Comparison of ENCODE assay signal across 15 cellular contexts in genomic region chr3:50167782-50168317, GRCh38. TPM values are rescaled to one million over a fixed set of nuclear protein-coding genes. Genes with fewer than 3 reads are reported as not detected.
DNase-seq lines count a peak whose midpoint lies in the region; ATAC-seq, FAIRE-seq and TF ChIP-seq lines count a peak whose summit lies in the region.
"Had no signal": no experiment of that assay in that cellular context is flagged by ENCODE, and none has a peak within 500 bp of the region (broad histone marks: within the 10 kb centered on the region; RNA-seq: fewer than 3 reads in every experiment).

No MANE protein-coding gene starts in this region.

- no peak overlapping the region for H2BK12ac ChIP-seq in H1 (ENCODE audit: low read depth, low read length)

- ATAC-seq in Right ventricle myocardium superior (ENCODE audit: poor library complexity) (no peak), GM21723 (IDR thresholded peaks at IDR 0.05; ENCODE audit: unreplicated experiment) (no peak)

- H2BK5ac ChIP-seq in H1 (ENCODE audit: low read depth, low read length) = peak overlapping the region; percentile 87; the same call in 1 of the 2 replicates

- H2BK15ac ChIP-seq in H1 (ENCODE audit: low read length) = no peak overlapping the region

- H3K79me2 ChIP-seq in H1 (ENCODE audit: control insufficient read depth in 1 of 2, insufficient read depth in 2 of 2, low read length in 2 of 2) (peaks cover 0 to 20% of the 10 kb centered on the region in 2 experiments; a peak in 2 of 4 replicates), neural progenitor cell (ENCODE audit: low read depth) (peaks cover 12% of the 10 kb centered on the region)

- WGBS in H1 (ENCODE audit: extremely low coverage in 1 of 2, insufficient coverage in 1 of 2, insufficient read length in 1 of 2, insufficient replicate concordance in 2 of 2, low coverage in 1 of 2, low lambda C conversion rate in 2 of 2, missing lambda C conversion rate in 1 of 2), 2 experiments = 90% methylated on average over 7 of the region's 7 CpGs; no CpG with 5 or more reads in 1 of the 2 experiments
- WGBS in urinary bladder = 91% methylated on average over 7 of the region's 7 CpGs

- peaks cover 27% of the 10 kb centered on the region for H3K79me1 ChIP-seq in H1 (ENCODE audit: low read depth, low read length)

- H3K4me1 ChIP-seq in right atrium auricular region (peaks cover 0 to 98% of the 10 kb centered on the region in 2 donors), H1 (replicated peaks in 1 of 4; ENCODE audit: control insufficient read depth in 3 of 4, insufficient read depth in 4 of 4, low read length in 3 of 4) (peaks cover 0 to 28% (median 20%) of the 10 kb centered on the region in 4 experiments; a peak in 6 of 7 replicates), neural progenitor cell (peaks cover 64% of the 10 kb centered on the region), urinary bladder (ENCODE audit: insufficient read depth) (peaks cover 5% of the 10 kb centered on the region)

- H3K4me3 ChIP-seq in right atrium auricular region = no peak overlapping the region
- no peak overlapping the region for H3K4me3 ChIP-seq in H1 (ENCODE audit: extremely low read depth in 1 of 4, insufficient read depth in 2 of 4, low read depth in 3 of 4, low read length in 4 of 4)
- H3K4me3 ChIP-seq in neural progenitor cell = no peak overlapping the region
- no peak overlapping the region for H3K4me3 ChIP-seq in urinary bladder (ENCODE audit: low read depth, low read length)

- no peak overlapping the region for H2AFZ ChIP-seq in H1 (ENCODE audit: low read length)
- H2AFZ ChIP-seq in neural progenitor cell (replicated peaks) = no peak overlapping the region

- H3K36me3 ChIP-seq in right atrium auricular region (no peaks in the 10 kb centered on the region), H1 (ENCODE audit: control insufficient read depth in 2 of 4, insufficient read depth in 4 of 4, low read length in 3 of 4) (peaks cover 0 to 8% (median under 1%) of the 10 kb centered on the region in 4 experiments; a peak in 1 of 8 replicates), neural progenitor cell (no peaks in the 10 kb centered on the region), urinary bladder (ENCODE audit: insufficient read depth) (no peaks in the 10 kb centered on the region)

- H2BK20ac ChIP-seq in H1 (ENCODE audit: low read length) = no peak overlapping the region; the same call in 1 of the 2 replicates

- H2AK5ac ChIP-seq in H1 (ENCODE audit: low read depth, low read length) = no peak overlapping the region

- TF ChIP-seq CTCF in right atrium auricular region (IDR thresholded peaks at IDR 0.05) (no peak), H1 (IDR thresholded peaks at IDR 0.05; ENCODE audit: control extremely low read depth in 1 of 3, insufficient read depth in 1 of 3, low read depth in 1 of 3, low read length in 3 of 3) (no peak), neural progenitor cell (IDR thresholded peaks at IDR 0.05) (no peak)

- POLR2A ChIA-PET in H1 (lab: Charles Lee; ENCODE audit: partially characterized antibody) = interaction anchor here (0.7 to 3.3 kb wide), 5 partner anchors 9 to 47 kb away, joined by 3 to 19 read pairs (median 7); no protein-coding TSS in a partner anchor

- peak overlapping the region; percentile 95 for H3K27ac Mint-ChIP-seq in neural progenitor cell

- H2BK120ac ChIP-seq in H1 (replicated peaks; ENCODE audit: low read depth, low read length) = no peak overlapping the region

- DNase-seq in right atrium auricular region (ENCODE audit: low spot score) = no peak
- DNase-seq in Right ventricle myocardium superior = no peak
- no peak for DNase-seq in H1 (ENCODE audit: low read depth in 1 of 2, low spot score in 2 of 2)
- no peak for DNase-seq in neural progenitor cell (ENCODE audit: low spot score)
- no peak for DNase-seq in NCI-H510A treated with DMSO at 0.1 percent for 48 hours (lab: John Stamatoyannopoulos, UW)
- no peak for DNase-seq in middle frontal gyrus (ENCODE audit: extremely low spot score, low spot score)
- DNase-seq: activated CD4-positive, alpha-beta T cell treated with anti-CD3 and anti-CD28 coated beads for 1 hour; DMS153; islet precursor cell; OCI-M1 had no signal

- peak overlapping the region; percentile 47 to 77 for H3K27ac ChIP-seq in right atrium auricular region
- H3K27ac ChIP-seq in H1 (ENCODE audit: low read depth, low read length) = no peak overlapping the region; the same call in 1 of the 2 replicates
- peak overlapping the region; percentile 57 for H3K27ac ChIP-seq in neural progenitor cell
- peak overlapping the region; percentile 63 for H3K27ac ChIP-seq in urinary bladder (ENCODE audit: low read depth)
- H3K27ac ChIP-seq: HL-60 had no signal

- CTCF ChIA-PET in H1 (lab: Charles Lee; ENCODE audit: partially characterized antibody) = interaction anchor here (0.6 to 25.0 kb wide), 5 partner anchors 23 to 79 kb away, joined by 3 to 299 read pairs (median 7); partner anchors contain the start of gene GNAT1

- H3K9me3 ChIP-seq in right atrium auricular region (no peaks in the 10 kb centered on the region), H1 (ENCODE audit: insufficient read depth in 2 of 2, low read depth in 1 of 2, low read length in 1 of 2) (no peaks in the 10 kb centered on the region), neural progenitor cell (ENCODE audit: low read depth) (no peaks in the 10 kb centered on the region)

- no peak overlapping the region for H3K9ac ChIP-seq in H1 (replicated peaks in 1 of 4; ENCODE audit: extremely low read depth in 1 of 4, low read depth in 3 of 4, low read length in 3 of 4)
- H3K9ac ChIP-seq in neural progenitor cell = no peak overlapping the region

- no peaks in the 10 kb centered on the region for H3K27me3 ChIP-seq in right atrium auricular region
- H3K27me3 ChIP-seq in H1 (replicated peaks in 1 of 4; ENCODE audit: control insufficient read depth in 3 of 4, extremely low read depth in 1 of 4, insufficient read depth in 3 of 4, low read length in 3 of 4) = no peaks in the 10 kb centered on the region
- no peaks in the 10 kb centered on the region for H3K27me3 ChIP-seq in neural progenitor cell

- H3K36me3 Mint-ChIP-seq in neural progenitor cell = no peaks in the 10 kb centered on the region

- no peaks in the 10 kb centered on the region for H3K23me2 ChIP-seq in H1 (ENCODE audit: low read depth, low read length)

- H3K4me3 Mint-ChIP-seq in neural progenitor cell = peak overlapping the region; percentile 67
- H3K4me3 Mint-ChIP-seq: neural crest cell had no signal

- no peaks in the 10 kb centered on the region for H3K9me3 Mint-ChIP-seq in neural progenitor cell
- H3K9me3 Mint-ChIP-seq: neural crest cell had no signal

- H3K4ac ChIP-seq in H1 (replicated peaks; ENCODE audit: insufficient read length, low read depth, low read length) = no peak overlapping the region

- H3K4me2 ChIP-seq in H1 (ENCODE audit: insufficient read depth in 1 of 2, low read depth in 2 of 2, low read length in 2 of 2) = no peak overlapping the region; a peak in 1 of 4 replicates
- H3K4me2 ChIP-seq in neural progenitor cell = peak overlapping the region; percentile 66

- H3K18ac ChIP-seq in H1 (ENCODE audit: extremely low read depth, low read length) = no peak overlapping the region

- H3K14ac ChIP-seq in H1 (ENCODE audit: insufficient read length) = no peak overlapping the region

- no peak for TF ChIP-seq POLR2A in H1 (IDR thresholded peaks at IDR 0.05; ENCODE audit: control extremely low read depth in 1 of 2, low read depth in 2 of 2, low read length in 2 of 2)

- TF ChIP-seq RAD21 in H1 (IDR thresholded peaks at IDR 0.05 in 1 of 2, conservative IDR thresholded peaks at IDR 0.05 in 1 of 2; ENCODE audit: low read depth in 2 of 2, low read length in 2 of 2) = no peak

- peaks cover 10% of the 10 kb centered on the region for H3K27me3 Mint-ChIP-seq in neural progenitor cell (ENCODE audit: insufficient read depth, low read depth)

- no peak for TF ChIP-seq EP300 in H1 (IDR thresholded peaks at IDR 0.05; ENCODE audit: borderline replicate concordance in 1 of 2, low read depth in 2 of 2, low read length in 2 of 2)

- peaks cover 65% of the 10 kb centered on the region for H3K4me1 Mint-ChIP-seq in neural progenitor cell

- H4K8ac ChIP-seq in H1 (ENCODE audit: extremely low read depth, insufficient read depth, low read length) = no peak overlapping the region

- H3F3A ChIP-seq in neural progenitor cell (ENCODE audit: low read depth) = peaks cover 22% of the 10 kb centered on the region

- no peak overlapping the region for H3K56ac ChIP-seq in H1 (replicated peaks; ENCODE audit: insufficient read length, low read depth, low read length)

- H3K23ac ChIP-seq in H1 (ENCODE audit: insufficient read length) = no peak overlapping the region

- H4K20me1 ChIP-seq in H1 (replicated peaks in 1 of 2; ENCODE audit: control insufficient read depth in 1 of 2, insufficient read depth in 2 of 2, low read length in 2 of 2) (peaks cover 6 to 18% of the 10 kb centered on the region in 2 experiments), neural progenitor cell (ENCODE audit: low read depth) (peaks cover 97% of the 10 kb centered on the region)

- H4K5ac ChIP-seq in H1 (ENCODE audit: insufficient read length, low read depth, low read length) = no peak overlapping the region

- intact Hi-C loops in Right ventricle myocardium superior (cut with DNase I) = no loop called here

- H4K91ac ChIP-seq in H1 (replicated peaks; ENCODE audit: insufficient read length, low read length) = no peak overlapping the region

- FAIRE-seq in H1 (lab: Jason Lieb, UNC) = no peak

RNA-seq across cellular contexts. Expression of gene SEMA3F, which starts 12.7 kb away (rescaled TPM):
- 10 to 100 TPM in 1 of 2 donors, 1 to 10 TPM in 1; 6.3 to 18.7 TPM for total RNA-seq in right atrium auricular region
- 10.8 TPM for total RNA-seq in Right ventricle myocardium superior
- 37.0 and 39.6 TPM in 2 replicates for total RNA-seq in H1 (2021; fragmentation: NEBNext Ultra II Directional; extraction: Animal tissue kit (Norgen Biotek cat#: 25700))
- 20.3 and 36.0 TPM in 2 replicates for polyA plus RNA-seq in H1 (2011; rRNA removed)
- polyA plus RNA-seq in H1 (2011; cell fraction: cytosol; rRNA removed) = 21.2 TPM
- polyA plus RNA-seq in H1 (2011; cell fraction: nucleus; rRNA removed) = 58.6 TPM
- polyA plus RNA-seq in H1 (2012, experiment 1 of 2) = 15.9 to 32.4 TPM (median 29.9 TPM) in 4 replicates
- 23.9 TPM for polyA plus RNA-seq in H1 (2012, experiment 2 of 2)
- polyA plus RNA-seq in H1 (2013, experiment 1 of 2) = 45.3 TPM
- polyA plus RNA-seq in H1 (2013, experiment 2 of 2) = 41.8 TPM
- polyA minus RNA-seq in H1 (2011; rRNA and poly(A)+ RNA removed) = 28.0 and 36.9 TPM in 2 replicates
- polyA minus RNA-seq in H1 (2011; cell fraction: cytosol; rRNA and poly(A)+ RNA removed) = 35.4 TPM
- 25.2 TPM for polyA minus RNA-seq in H1 (2011; cell fraction: nucleus; rRNA and poly(A)+ RNA removed)
- 14.5 and 42.5 TPM in 2 replicates for total RNA-seq in neural progenitor cell (ENCODE audit: low replicate concordance)
- 10.8 TPM for total RNA-seq in urinary bladder
- 35.1 TPM for polyA plus RNA-seq in urinary bladder

RNA-seq across cellular contexts. Expression of gene GNAT1, which starts 23.6 kb away (rescaled TPM):
- total RNA-seq in right atrium auricular region (not detected), Right ventricle myocardium superior (not detected), neural progenitor cell (ENCODE audit: low replicate concordance) (0.03 TPM in 1 of 2 replicates, not detected in the other), urinary bladder (not detected)
- total RNA-seq in H1 (2021; fragmentation: NEBNext Ultra II Directional; extraction: Animal tissue kit (Norgen Biotek cat#: 25700)) = not detected in 2 replicates
- polyA plus RNA-seq in H1 (2011; rRNA removed) (0.08 and 0.20 TPM in 2 replicates), urinary bladder (not detected)
- 0.10 TPM for polyA plus RNA-seq in H1 (2011; cell fraction: cytosol; rRNA removed)
- 0.19 TPM for polyA plus RNA-seq in H1 (2011; cell fraction: nucleus; rRNA removed)
- 0.32 to 0.39 TPM in 2 of 4 replicates, not detected in the others for polyA plus RNA-seq in H1 (2012, experiment 1 of 2)
- not detected for polyA plus RNA-seq in H1 (2012, experiment 2 of 2)
- 0.12 TPM for polyA plus RNA-seq in H1 (2013, experiment 1 of 2)
- polyA plus RNA-seq in H1 (2013, experiment 2 of 2) = 0.18 TPM
- 0.13 and 0.15 TPM in 2 replicates for polyA minus RNA-seq in H1 (2011; rRNA and poly(A)+ RNA removed)
- not detected for polyA minus RNA-seq in H1 (2011; cell fraction: cytosol; rRNA and poly(A)+ RNA removed)
- not detected for polyA minus RNA-seq in H1 (2011; cell fraction: nucleus; rRNA and poly(A)+ RNA removed)
- total RNA-seq: dermis microvascular lymphatic vessel endothelial cell, neural crest cell had no signal

RNA-seq across cellular contexts. Expression of gene SLC38A3, which starts 37.2 kb away (rescaled TPM):
- total RNA-seq in right atrium auricular region = 1 to 10 TPM; 2.4 to 7.9 TPM
- total RNA-seq in Right ventricle myocardium superior = 10.6 TPM
- total RNA-seq in H1 (2021; fragmentation: NEBNext Ultra II Directional; extraction: Animal tissue kit (Norgen Biotek cat#: 25700)) = 0.57 and 1.2 TPM in 2 replicates
- 3.7 and 4.7 TPM in 2 replicates for polyA plus RNA-seq in H1 (2011; rRNA removed)
- polyA plus RNA-seq in H1 (2011; cell fraction: cytosol; rRNA removed) = 2.0 TPM
- 10.8 TPM for polyA plus RNA-seq in H1 (2011; cell fraction: nucleus; rRNA removed)
- polyA plus RNA-seq in H1 (2012, experiment 1 of 2) = 0.87 to 1.5 TPM (median 1.1 TPM) in 4 replicates
- polyA plus RNA-seq in H1 (2012, experiment 2 of 2) = 0.85 TPM
- polyA plus RNA-seq in H1 (2013, experiment 1 of 2) = 1.2 TPM
- 1.0 TPM for polyA plus RNA-seq in H1 (2013, experiment 2 of 2)
- polyA minus RNA-seq in H1 (2011; rRNA and poly(A)+ RNA removed) = 1.5 and 2.5 TPM in 2 replicates
- polyA minus RNA-seq in H1 (2011; cell fraction: cytosol; rRNA and poly(A)+ RNA removed) = 0.88 TPM
- 1.9 TPM for polyA minus RNA-seq in H1 (2011; cell fraction: nucleus; rRNA and poly(A)+ RNA removed)
- total RNA-seq in neural progenitor cell (ENCODE audit: low replicate concordance) = 0.17 and 0.77 TPM in 2 replicates
- 0.63 TPM for total RNA-seq in urinary bladder
- 0.14 TPM for polyA plus RNA-seq in urinary bladder
